34 cellular contexts compared by ENCODE assay signal in genomic region chr9:18124760-18125159, GRCh38.
DNase-seq lines count a peak whose midpoint lies in the region; ATAC-seq, FAIRE-seq and TF ChIP-seq lines count a peak whose summit lies in the region.
"Had no signal": no experiment of that assay in that cellular context is flagged by ENCODE, and none has a peak within 500 bp of the region (broad histone marks: within the 10 kb centered on the region; RNA-seq: fewer than 3 reads in every experiment).

No MANE protein-coding gene starts in this region.

- H3K9ac ChIP-seq in astrocyte (ENCODE audit: low read length): no peak overlapping the region
- no peak overlapping the region for H3K9ac ChIP-seq in PC-3 (ENCODE audit: low read length)

- intact Hi-C loops in PC-3 (cut with micrococcal nuclease): no loop called here

- no peaks in the 10 kb centered on the region for H3K36me3 Mint-ChIP-seq in astrocyte (ENCODE audit: low read depth, unreplicated experiment)
- H3K36me3 Mint-ChIP-seq: activated naive CD4-positive, alpha-beta T cell treated with anti-CD3 and anti-CD28 coated beads, Interleukin-2, amount 10 ng/mL, durations not matched to agents 7 days and 5 days; CD4-positive, CD25-positive, alpha-beta regulatory T cell; natural killer cell treated with Interleukin-12 subunit alpha and Interleukin-12 subunit beta and Interleukin-15 and Interleukin-18, amount 100 ng/mL, for 72 hours; stimulated activated effector memory CD8-positive, alpha-beta T cell treated with anti-CD3 and anti-CD28 coated beads, Interleukin-12 subunit alpha, Interleukin-12 subunit beta, amount 100 ng/mL, for 72 hours had no signal

- H3K4me2 ChIP-seq in astrocyte (ENCODE audit: low read length) (no peak overlapping the region), PC-3 (ENCODE audit: low read length) (no peak overlapping the region)

- no peaks in the 10 kb centered on the region for H4K20me1 ChIP-seq in astrocyte (ENCODE audit: insufficient read depth, low read length)
- H4K20me1 ChIP-seq in PC-3 (ENCODE audit: low read length): no peaks in the 10 kb centered on the region

- H3K4me1 ChIP-seq in astrocyte (ENCODE audit: insufficient read depth, low read length): no peaks in the 10 kb centered on the region
- H3K4me1 ChIP-seq in PC-3 (ENCODE audit: insufficient read depth, low read length): no peaks in the 10 kb centered on the region
- H3K4me1 ChIP-seq: left ventricle myocardium inferior, pancreas, right lobe of liver, upper lobe of left lung had no signal

- CTCF ChIA-PET in PC-3 (lab: Charles Lee): no interaction called here

- no peaks in the 10 kb centered on the region for H3K27me3 Mint-ChIP-seq in astrocyte (ENCODE audit: low read depth, unreplicated experiment)
- H3K27me3 Mint-ChIP-seq: activated CD4-positive, alpha-beta memory T cell treated with anti-CD3 and anti-CD28 coated beads, Interleukin-2, amount 10 ng/mL, durations not matched to agents 7 days and 5 days; activated naive CD4-positive, alpha-beta T cell treated with anti-CD3 and anti-CD28 coated beads, Interleukin-2, amount 10 ng/mL, durations not matched to agents 7 days and 5 days; CD4-positive, CD25-positive, alpha-beta regulatory T cell; natural killer cell treated with Interleukin-12 subunit alpha and Interleukin-12 subunit beta and Interleukin-15 and Interleukin-18, amount 100 ng/mL, for 72 hours had no signal

- BruUV-seq in PC-3 (replicated peaks; lab: Mats Ljungman, UMichigan): no TSS peak

- H3K9me3 ChIP-seq in astrocyte (ENCODE audit: insufficient read depth, low read depth, low read length): no peaks in the 10 kb centered on the region
- no peaks in the 10 kb centered on the region for H3K9me3 ChIP-seq in PC-3 (ENCODE audit: low read length)
- H3K9me3 ChIP-seq: left ventricle myocardium inferior, pancreas, right lobe of liver, upper lobe of left lung had no signal

- H3K9me3 Mint-ChIP-seq in astrocyte (ENCODE audit: unreplicated experiment): no peaks in the 10 kb centered on the region
- H3K9me3 Mint-ChIP-seq: activated naive CD4-positive, alpha-beta T cell treated with anti-CD3 and anti-CD28 coated beads, Interleukin-2, amount 10 ng/mL, durations not matched to agents 7 days and 5 days; natural killer cell treated with Interleukin-12 subunit alpha and Interleukin-12 subunit beta and Interleukin-15 and Interleukin-18, amount 100 ng/mL, for 72 hours; T-helper 1 cell treated with Interleukin-12 subunit alpha and Interleukin-12 subunit beta and Interleukin-4 antibody, amounts not matched to agents 30 μg/mL and 1 μg/mL, for 36 hours had no signal

- no peak overlapping the region for H3K4me3 Mint-ChIP-seq in astrocyte (ENCODE audit: unreplicated experiment)
- H3K4me3 Mint-ChIP-seq: activated CD4-positive, alpha-beta memory T cell treated with anti-CD3 and anti-CD28 coated beads, Interleukin-2, amount 10 ng/mL, durations not matched to agents 7 days and 5 days; activated naive CD4-positive, alpha-beta T cell treated with anti-CD3 and anti-CD28 coated beads, Interleukin-2, amount 10 ng/mL, durations not matched to agents 7 days and 5 days; CD4-positive, CD25-positive, alpha-beta regulatory T cell; natural killer cell treated with Interleukin-12 subunit alpha and Interleukin-12 subunit beta and Interleukin-15 and Interleukin-18, amount 100 ng/mL, for 72 hours; stimulated activated effector memory CD8-positive, alpha-beta T cell treated with anti-CD3 and anti-CD28 coated beads, Interleukin-12 subunit alpha, Interleukin-12 subunit beta, amount 100 ng/mL, for 72 hours; T-helper 1 cell treated with Interleukin-12 subunit alpha and Interleukin-12 subunit beta and Interleukin-4 antibody, amounts not matched to agents 30 μg/mL and 1 μg/mL, for 36 hours had no signal

- H3F3A ChIP-seq in PC-3 (ENCODE audit: low read length, unreplicated experiment): no peaks in the 10 kb centered on the region

- POLR2A ChIA-PET in PC-3 (lab: Charles Lee; ENCODE audit: unreplicated experiment): no interaction called here

- H2AFZ ChIP-seq in astrocyte (ENCODE audit: low read depth, low read length) (peak overlapping the region; percentile 30), PC-3 (ENCODE audit: low read length) (no peak overlapping the region)

- no peak overlapping the region for H3K4me3 ChIP-seq in astrocyte (ENCODE audit: insufficient read depth, low read depth, low read length)
- H3K4me3 ChIP-seq in PC-3 (ENCODE audit: low read length): no peak overlapping the region
- H3K4me3 ChIP-seq: K562, left ventricle myocardium inferior, pancreas, right lobe of liver, upper lobe of left lung had no signal

- no peak for ATAC-seq in PC-3
- ATAC-seq: activated CD4-positive, CD25-positive, alpha-beta regulatory T cell treated with anti-CD3 and anti-CD28 coated beads, Interleukin-2, amount 50 U/mL, for 24 hours; K562; natural killer cell treated with Interleukin-12 subunit alpha and Interleukin-12 subunit beta and Interleukin-15 and Interleukin-18, amount 100 ng/mL, for 72 hours; pancreas; right lobe of liver; stimulated activated effector memory CD8-positive, alpha-beta T cell treated with anti-CD3 and anti-CD28 coated beads, Interleukin-12 subunit alpha, Interleukin-12 subunit beta, amount 100 ng/mL, for 72 hours had no signal

- H3K4me1 Mint-ChIP-seq in astrocyte (ENCODE audit: low read depth, unreplicated experiment): peaks cover 6% of the 10 kb centered on the region
- H3K4me1 Mint-ChIP-seq: activated CD4-positive, alpha-beta memory T cell treated with anti-CD3 and anti-CD28 coated beads, Interleukin-2, amount 10 ng/mL, durations not matched to agents 7 days and 5 days; activated naive CD4-positive, alpha-beta T cell treated with anti-CD3 and anti-CD28 coated beads, Interleukin-2, amount 10 ng/mL, durations not matched to agents 7 days and 5 days; CD4-positive, CD25-positive, alpha-beta regulatory T cell; stimulated activated effector memory CD8-positive, alpha-beta T cell treated with anti-CD3 and anti-CD28 coated beads, Interleukin-12 subunit alpha, Interleukin-12 subunit beta, amount 100 ng/mL, for 72 hours had no signal

- no peaks in the 10 kb centered on the region for H3K9me2 ChIP-seq in PC-3 (replicated peaks; ENCODE audit: low read length)

- H3K36me3 ChIP-seq in astrocyte (ENCODE audit: insufficient read depth, low read length) (no peaks in the 10 kb centered on the region), PC-3 (ENCODE audit: low read depth, low read length) (no peaks in the 10 kb centered on the region)
- H3K36me3 ChIP-seq: left ventricle myocardium inferior, pancreas, right lobe of liver, upper lobe of left lung had no signal

- FAIRE-seq in astrocyte (lab: Jason Lieb, UNC): no peak
- FAIRE-seq: H54, K562, pancreas, TTC549 had no signal

- TF ChIP-seq CTCF in astrocyte (IDR thresholded peaks at IDR 0.05; ENCODE audit: insufficient read depth, low read depth, low read length): no peak
- no peak for TF ChIP-seq CTCF in PC-3 (conservative IDR thresholded peaks at IDR 0.05; ENCODE audit: low read depth, low read length)

- H3K79me2 ChIP-seq in astrocyte (ENCODE audit: insufficient read depth, low read length) (no peaks in the 10 kb centered on the region), PC-3 (ENCODE audit: low read length) (no peaks in the 10 kb centered on the region)

- H3K27me3 ChIP-seq in astrocyte (ENCODE audit: insufficient read depth, low read length) (no peaks in the 10 kb centered on the region), PC-3 (ENCODE audit: low read length) (no peaks in the 10 kb centered on the region)
- H3K27me3 ChIP-seq: pancreas, right lobe of liver, upper lobe of left lung had no signal

- H3K27ac Mint-ChIP-seq in astrocyte (ENCODE audit: unreplicated experiment): peak overlapping the region; percentile 15
- H3K27ac Mint-ChIP-seq: activated CD4-positive, alpha-beta memory T cell treated with anti-CD3 and anti-CD28 coated beads, Interleukin-2, amount 10 ng/mL, durations not matched to agents 7 days and 5 days; activated naive CD4-positive, alpha-beta T cell treated with anti-CD3 and anti-CD28 coated beads, Interleukin-2, amount 10 ng/mL, durations not matched to agents 7 days and 5 days; CD4-positive, CD25-positive, alpha-beta regulatory T cell; natural killer cell treated with Interleukin-12 subunit alpha and Interleukin-12 subunit beta and Interleukin-15 and Interleukin-18, amount 100 ng/mL, for 72 hours; stimulated activated effector memory CD8-positive, alpha-beta T cell treated with anti-CD3 and anti-CD28 coated beads, Interleukin-12 subunit alpha, Interleukin-12 subunit beta, amount 100 ng/mL, for 72 hours; T-helper 1 cell treated with Interleukin-12 subunit alpha and Interleukin-12 subunit beta and Interleukin-4 antibody, amounts not matched to agents 30 μg/mL and 1 μg/mL, for 36 hours had no signal

- H3K27ac ChIP-seq in astrocyte (ENCODE audit: low read depth, low read length) (no peak overlapping the region), PC-3 (ENCODE audit: low read length) (no peak overlapping the region)
- H3K27ac ChIP-seq: left ventricle myocardium inferior, pancreas, right lobe of liver, upper lobe of left lung had no signal

- DNase-seq in GM03348 (ENCODE audit: low spot score): peak; percentile 38
- peak; percentile 29 for DNase-seq in astrocyte (ENCODE audit: low read depth)
- DNase-seq in iris pigment epithelial cell (ENCODE audit: low read depth): peak; percentile 40
- peak; percentile 30 for DNase-seq in stromal cell of bone marrow (ENCODE audit: low read depth)
- DNase-seq in PC-3: no peak
- no peak for DNase-seq in DMS 273 treated with DMSO at 0.1 percent for 48 hours (lab: John Stamatoyannopoulos, UW)
- DNase-seq in DMS 273 (lab: John Stamatoyannopoulos, UW; ENCODE audit: unreplicated experiment): no peak
- DNase-seq: activated CD4-positive, alpha-beta memory T cell treated with anti-CD3 and anti-CD28 coated beads, Interleukin-2, amount 10 ng/mL, durations not matched to agents 7 days and 5 days; activated CD8-positive, alpha-beta memory T cell treated with anti-CD3 and anti-CD28 coated beads, Interleukin-2, amount 50 U/mL, for 48 hours; activated naive CD4-positive, alpha-beta T cell treated with anti-CD3 and anti-CD28 coated beads, Interleukin-2, amount 10 ng/mL, durations not matched to agents 7 days and 5 days; amygdala; caudate nucleus; CD4-positive, CD25-positive, alpha-beta regulatory T cell; dermis blood vessel endothelial cell; hypothalamus; left ventricle myocardium inferior; midbrain; MM.1S; NCI-H1417; NCI-H2029 treated with DMSO at 0.1 percent for 48 hours; NCI-H345; NCI-H748 treated with DMSO at 0.1 percent for 48 hours; pancreas; right lobe of liver; RPMI8226; stimulated activated CD4-positive, alpha-beta T cell treated with anti-CD3 and anti-CD28 coated beads, Interleukin-4, amount 100 ng/mL, for 24 hours; upper lobe of left lung had no signal

Comparison
In these comparisons a context has a peak if more than half of its experiments do, and no peak if none do; other contexts are left out.
1. DNase-seq: peak in GM03348 (single experiment), astrocyte (single experiment), iris pigment epithelial cell (single experiment) and stromal cell of bone marrow (single experiment); none in PC-3 (single experiment), DMS 273 treated with DMSO at 0.1 percent for 48 hours (single experiment) and DMS 273 (single experiment).